In genomic region chr18:11096411-11096810, GRCh38 we compare ENCODE assay signal across 16 cellular contexts. TPM values are rescaled to one million over a fixed set of nuclear protein-coding genes. Genes with fewer than 3 reads are reported as not detected.
"Had no signal": no experiment of that assay in that cellular context is flagged by ENCODE, and none has a peak within 500 bp of the region (broad histone marks: within the 10 kb centered on the region; RNA-seq: fewer than 3 reads in every experiment).

No MANE protein-coding gene starts in this region.

- H3K4me3 ChIP-seq: colonic mucosa, lung, mucosa of descending colon, skin epidermis, tibial artery, uterus had no signal

- H3K4me1 ChIP-seq: colonic mucosa had no signal

- H3K9me3 Mint-ChIP-seq: activated CD4-positive, alpha-beta memory T cell treated with anti-CD3 and anti-CD28 coated beads for 36 hours; activated naive CD8-positive, alpha-beta T cell treated with anti-CD3 and anti-CD28 coated beads for 36 hours; natural killer cell treated with Interleukin-12 subunit alpha and Interleukin-12 subunit beta and Interleukin-15 and Interleukin-18, amount 100 ng/mL, for 72 hours; T-cell had no signal

- DNase-seq: activated CD4-positive, alpha-beta memory T cell treated with anti-CD3 and anti-CD28 coated beads for 36 hours; activated gamma-delta T cell; activated naive CD8-positive, alpha-beta T cell treated with anti-CD3 and anti-CD28 coated beads for 36 hours; activated T-cell treated with anti-CD3 and anti-CD28 coated beads, Interleukin-2, amount 50 U/mL, for 48 hours; colonic mucosa; hippocampal formation; mucosa of descending colon; occipital lobe; T-cell; T1000; tibial artery; uterus had no signal

- H3K9me3 ChIP-seq: colonic mucosa, mucosa of descending colon, tibial artery, uterus had no signal

- H3K27ac ChIP-seq: colonic mucosa, skin epidermis, tibial artery, VCaP had no signal

- H3K27ac Mint-ChIP-seq: activated CD4-positive, alpha-beta memory T cell treated with anti-CD3 and anti-CD28 coated beads for 36 hours; activated naive CD8-positive, alpha-beta T cell treated with anti-CD3 and anti-CD28 coated beads for 36 hours; natural killer cell treated with Interleukin-12 subunit alpha and Interleukin-12 subunit beta and Interleukin-15 and Interleukin-18, amount 100 ng/mL, for 72 hours; T-cell had no signal

- ATAC-seq: mucosa of descending colon; natural killer cell treated with Interleukin-12 subunit alpha and Interleukin-12 subunit beta and Interleukin-15 and Interleukin-18, amount 100 ng/mL, for 72 hours; T-cell had no signal

- H3K27me3 ChIP-seq: colonic mucosa, tibial artery, uterus had no signal

- H3K4me3 Mint-ChIP-seq: activated CD4-positive, alpha-beta memory T cell treated with anti-CD3 and anti-CD28 coated beads for 36 hours; activated naive CD8-positive, alpha-beta T cell treated with anti-CD3 and anti-CD28 coated beads for 36 hours; natural killer cell treated with Interleukin-12 subunit alpha and Interleukin-12 subunit beta and Interleukin-15 and Interleukin-18, amount 100 ng/mL, for 72 hours; T-cell had no signal

- H3K27me3 Mint-ChIP-seq: activated CD4-positive, alpha-beta memory T cell treated with anti-CD3 and anti-CD28 coated beads for 36 hours; activated naive CD8-positive, alpha-beta T cell treated with anti-CD3 and anti-CD28 coated beads for 36 hours; natural killer cell treated with Interleukin-12 subunit alpha and Interleukin-12 subunit beta and Interleukin-15 and Interleukin-18, amount 100 ng/mL, for 72 hours; T-cell had no signal

- H3K36me3 Mint-ChIP-seq: activated CD4-positive, alpha-beta memory T cell treated with anti-CD3 and anti-CD28 coated beads for 36 hours; activated naive CD8-positive, alpha-beta T cell treated with anti-CD3 and anti-CD28 coated beads for 36 hours; natural killer cell treated with Interleukin-12 subunit alpha and Interleukin-12 subunit beta and Interleukin-15 and Interleukin-18, amount 100 ng/mL, for 72 hours; T-cell had no signal

- H3K4me1 Mint-ChIP-seq: activated naive CD8-positive, alpha-beta T cell treated with anti-CD3 and anti-CD28 coated beads for 36 hours; T-cell had no signal

- H3K36me3 ChIP-seq: colonic mucosa, tibial artery, uterus had no signal

RNA-seq across cellular contexts. Expression of gene PIEZO2, which starts 53.0 kb away (rescaled TPM):
- total RNA-seq: activated CD4-positive, alpha-beta memory T cell treated with anti-CD3 and anti-CD28 coated beads for 36 hours; activated naive CD8-positive, alpha-beta T cell treated with anti-CD3 and anti-CD28 coated beads for 36 hours; natural killer cell treated with Interleukin-12 subunit alpha and Interleukin-12 subunit beta and Interleukin-15 and Interleukin-18, amount 100 ng/mL, for 72 hours had no signal
